1 cellular context compared by ENCODE assay signal in genomic region chr22:20567993-20568417, GRCh38.
A peak's percentile ranks its signal among the peaks of the same experiment; 100 is the strongest.
TF ChIP-seq lines count a peak whose summit lies in the region.

No MANE protein-coding gene starts in this region.

TF ChIP-seq in K562, 482 proteins besides CTCF, POLR2A, EP300 and RAD21 (continued from another document):
- TF ChIP-seq CEBPG (CRISPR knock-in tag; IDR thresholded peaks at IDR 0.05) (0 out of 2 replicates have a peak, but pooled peaks have one; percentile 42), CEBPG (tag; conservative IDR thresholded peaks at IDR 0.05 in 1 of 2, IDR thresholded peaks at IDR 0.05 in 1 of 2) (no peak), ZNF282 (CRISPR knock-in tag; IDR thresholded peaks at IDR 0.05) (no peak), FOXA3 (CRISPR knock-in tag; conservative IDR thresholded peaks at IDR 0.05 in 1 of 2, IDR thresholded peaks at IDR 0.05 in 1 of 2) (peak in 1 of 2 experiments; percentile 67; a peak in 1 of 4 replicates), ATF7 (IDR thresholded peaks at IDR 0.05) (0 out of 2 replicates have a peak, but pooled peaks have one; percentile 14), ZNF175 (CRISPR knock-in tag; IDR thresholded peaks at IDR 0.05; ENCODE audit: low read depth) (no peak), RFX7 (CRISPR knock-in tag; IDR thresholded peaks at IDR 0.05) (no peak), POLR2AphosphoS5 (IDR thresholded peaks at IDR 0.05; ENCODE audit: control insufficient read depth, insufficient read depth, low read depth, low read length) (0 out of 2 replicates have a peak, but pooled peaks have one; percentile 18), NELFE (IDR thresholded peaks at IDR 0.05; ENCODE audit: insufficient read depth, insufficient read length) (no peak), STAT6 (CRISPR knock-in tag; IDR thresholded peaks at IDR 0.05) (0 out of 2 replicates have a peak, but pooled peaks have one; percentile 22), ATF1 (CRISPR knock-in tag; IDR thresholded peaks at IDR 0.05) (0 out of 2 replicates have a peak, but pooled peaks have one; percentile 38), ATF1 (tag; IDR thresholded peaks at IDR 0.05) (no peak), NR2C2 (CRISPR knock-in tag; IDR thresholded peaks at IDR 0.05) (peak; percentile 35; the same call in 1 of the 2 replicates), NR2C2 (tag; IDR thresholded peaks at IDR 0.05) (no peak), TEAD4 (IDR thresholded peaks at IDR 0.05; ENCODE audit: low read length) (no peak), TEAD4 (CRISPR knock-in tag; IDR thresholded peaks at IDR 0.05; ENCODE audit: borderline replicate concordance) (peak; percentile 79; the same call in 1 of the 2 replicates), MED1 (CRISPR knock-in tag; IDR thresholded peaks at IDR 0.05; ENCODE audit: borderline replicate concordance) (0 out of 2 replicates have a peak, but pooled peaks have one; percentile 59), NRF1 (conservative IDR thresholded peaks at IDR 0.05 in 1 of 2, IDR thresholded peaks at IDR 0.05 in 1 of 2) (no peak), SETDB1 (IDR thresholded peaks at IDR 0.05; ENCODE audit: low read length) (peak; percentile 26), LEF1 (IDR thresholded peaks at IDR 0.05) (no peak), HDGF (IDR thresholded peaks at IDR 0.05) (0 out of 2 replicates have a peak, but pooled peaks have one; percentile 55), ZNF143 (CRISPR knock-in tag; IDR thresholded peaks at IDR 0.05) (peak; percentile 58), NCOA6 (IDR thresholded peaks at IDR 0.05) (no peak), PBX2 (CRISPR knock-in tag; IDR thresholded peaks at IDR 0.05; ENCODE audit: low read depth) (peak; percentile 18; the same call in 1 of the 2 replicates), PBX2 (tag; conservative IDR thresholded peaks at IDR 0.05; ENCODE audit: low read depth) (no peak), SNRNP70 (optimal IDR thresholded peaks at IDR 0.05; ENCODE audit: low read depth, low read length) (no peak), TARDBP (IDR thresholded peaks at IDR 0.05) (no peak)
- TF ChIP-seq, protein P1, sequence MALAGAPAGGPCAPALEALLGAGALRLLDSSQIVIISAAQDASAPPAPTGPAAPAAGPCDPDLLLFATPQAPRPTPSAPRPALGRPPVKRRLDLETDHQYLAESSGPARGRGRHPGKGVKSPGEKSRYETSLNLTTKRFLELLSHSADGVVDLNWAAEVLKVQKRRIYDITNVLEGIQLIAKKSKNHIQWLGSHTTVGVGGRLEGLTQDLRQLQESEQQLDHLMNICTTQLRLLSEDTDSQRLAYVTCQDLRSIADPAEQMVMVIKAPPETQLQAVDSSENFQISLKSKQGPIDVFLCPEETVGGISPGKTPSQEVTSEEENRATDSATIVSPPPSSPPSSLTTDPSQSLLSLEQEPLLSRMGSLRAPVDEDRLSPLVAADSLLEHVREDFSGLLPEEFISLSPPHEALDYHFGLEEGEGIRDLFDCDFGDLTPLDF (CRISPR knock-in tag; IDR thresholded peaks at IDR 0.05) = 0 out of 2 replicates have a peak, but pooled peaks have one; percentile 32
TF ChIP-seq in K562: peak in this region for 25.
